Comparison of ENCODE assay signal across 8 cellular contexts in the genomic region with DNA sequence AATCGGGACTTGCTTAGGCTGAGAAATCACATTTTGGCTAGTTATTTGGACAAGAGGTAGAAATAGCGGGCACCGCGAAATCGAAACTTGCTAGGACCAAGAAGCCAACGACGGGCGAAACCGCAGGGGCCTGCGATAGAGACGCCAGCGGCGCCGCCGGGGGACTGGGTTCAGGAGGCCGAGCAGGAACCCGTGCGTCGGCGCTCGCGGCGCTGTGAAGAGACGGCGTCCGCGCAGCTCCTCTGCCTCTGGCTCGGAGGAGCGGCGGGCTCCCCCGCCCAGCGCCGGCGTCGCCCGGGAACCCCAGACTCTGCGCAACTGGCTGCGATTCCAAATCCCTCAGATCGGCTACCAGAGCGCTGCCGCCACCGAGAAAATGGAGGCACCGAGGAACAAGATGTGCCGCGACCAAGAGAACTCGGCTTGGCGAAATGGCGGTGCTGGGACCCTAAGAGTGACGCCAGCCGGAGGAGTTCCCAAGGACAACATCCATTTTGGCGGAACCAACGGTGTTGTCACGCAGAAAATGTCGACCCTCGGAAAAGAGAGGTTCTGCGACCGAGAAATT. TPM values are rescaled to one million over a fixed set of nuclear protein-coding genes. Genes with fewer than 3 reads are reported as not detected.
DNase-seq lines count a peak whose midpoint lies in the region; ATAC-seq and TF ChIP-seq lines count a peak whose summit lies in the region.

No MANE protein-coding gene starts in this region.

- ATAC-seq in GM21526 (IDR thresholded peaks at IDR 0.05; ENCODE audit: low FRiP score, unreplicated experiment) (peak; percentile 34), heart left ventricle (peak; percentile 21 to 68 (median 56))

- no peaks in the 10 kb centered on the region for H3K27me3 Mint-ChIP-seq in Calu3 (ENCODE audit: unreplicated experiment)

- intact Hi-C loops in Calu3 (cut with micrococcal nuclease; ENCODE audit: unreplicated experiment) (no loop called here), heart left ventricle (cut with DNase I) (loop anchor here in 8 of 10 donors (1.0 to 10.0 kb wide), 13 partner anchors 26 to 252 kb away; a partner anchor contains a TSS), posterior cingulate gyrus (cut with DNase I) (loop anchor here (1.0 to 10.0 kb wide), 5 partner anchors 24 to 418 kb away; a partner anchor contains a TSS), transverse colon (cut with DNase I; ENCODE audit: low total_unique reads) (no loop called here)

- H3K9me2 ChIP-seq in Karpas-422 (replicated peaks; ENCODE audit: insufficient read depth, low read length), result no peaks in the 10 kb centered on the region

- peak overlapping the region; percentile 94 for H3K4me2 ChIP-seq in Karpas-422 (ENCODE audit: low read depth, low read length, poor library complexity, severe bottlenecking)

- H3K27me3 ChIP-seq in Karpas-422 (ENCODE audit: low read length), result no peaks in the 10 kb centered on the region
- H3K27me3 ChIP-seq in heart left ventricle, result no peaks in the 10 kb centered on the region
- no peaks in the 10 kb centered on the region for H3K27me3 ChIP-seq in transverse colon

- H2AFZ ChIP-seq in Karpas-422 (ENCODE audit: low read length), result peak overlapping the region; percentile 83

- TF ChIP-seq POLR2A in heart left ventricle (IDR thresholded peaks at IDR 0.05) (no peak), transverse colon (IDR thresholded peaks at IDR 0.05) (peak; percentile 69)

- TSS peak; percentile 12 for BruUV-seq in Calu3 (replicated peaks; lab: Mats Ljungman, UMichigan)

- peaks cover 48% of the 10 kb centered on the region for H3K4me1 Mint-ChIP-seq in Calu3 (ENCODE audit: low read depth, unreplicated experiment)

- H3K4me3 Mint-ChIP-seq in Calu3 (ENCODE audit: low read depth, unreplicated experiment), result peak overlapping the region; percentile 84

- no peak for TF ChIP-seq CTCF in Calu3 (IDR thresholded peaks at IDR 0.05; ENCODE audit: unreplicated experiment)
- peak in 2 of 12 donors; percentile 1 to 8 for TF ChIP-seq CTCF in heart left ventricle (IDR thresholded peaks at IDR 0.05)
- no peak for TF ChIP-seq CTCF in transverse colon (IDR thresholded peaks at IDR 0.05)

- H3K4me3 ChIP-seq in Karpas-422 (ENCODE audit: low read length) (peak overlapping the region; percentile 85), heart left ventricle (peak overlapping the region; percentile 42 to 95 (median 82)), transverse colon (peak overlapping the region; percentile 57 to 86 (median 76))

- no peaks in the 10 kb centered on the region for H4K20me1 ChIP-seq in Karpas-422 (ENCODE audit: insufficient read depth, low read depth, low read length)

- peaks cover 76% of the 10 kb centered on the region for H3K36me3 Mint-ChIP-seq in Calu3 (ENCODE audit: insufficient read depth, unreplicated experiment)

- peak overlapping the region; percentile 90 for H3K27ac ChIP-seq in Karpas-422 (ENCODE audit: low read length)
- H3K27ac ChIP-seq in heart left ventricle, result peak overlapping the region; percentile 90 to 100 (median 99)
- H3K27ac ChIP-seq in transverse colon, result peak overlapping the region; percentile 95 to 100 (median 98)

- H3K4me1 ChIP-seq in Karpas-422 (ENCODE audit: low read length) (peaks cover 38% of the 10 kb centered on the region), heart left ventricle (peaks cover 5 to 45% (median 23%) of the 10 kb centered on the region in 12 donors), transverse colon (peaks cover 15 to 41% (median 26%) of the 10 kb centered on the region in 4 donors)

- whole genome bisulfite sequencing in heart left ventricle, 4 donors, result 0 to 1% (median 0%) methylated on average over 39 to 57 of the region's 57 CpGs
- 0% methylated on average over 5 to 36 of the region's 57 CpGs for WGBS in transverse colon (ENCODE audit: low coverage in 1 of 2), 2 donors

- in situ Hi-C loops in SK-MEL-5 (cut with HindIII; ENCODE audit: low pct_unique_long_range_greater_than_20kb, low sequenced_read_pairs) (no loop called here), transverse colon (cut with MboI; ENCODE audit: low pct_ligation_motif_present in 1 of 4, low pct_unique_long_range_greater_than_20kb in 1 of 4, low sequenced_read_pairs in 3 of 4) (loop anchor here in 1 of 4 donors (25.0 kb wide), 1 partner anchor 421 kb away; a partner anchor contains a TSS)

- H3K9me3 ChIP-seq in Karpas-422 (ENCODE audit: low read length), result no peaks in the 10 kb centered on the region
- no peaks in the 10 kb centered on the region for H3K9me3 ChIP-seq in heart left ventricle
- H3K9me3 ChIP-seq in transverse colon, result no peaks in the 10 kb centered on the region

- H3K79me2 ChIP-seq in Karpas-422 (ENCODE audit: low read length), result peaks cover 38% of the 10 kb centered on the region

- DNase-seq in Calu3 (peak; percentile 61), Karpas-422 (peak; percentile 92), SK-MEL-5 (ENCODE audit: low read depth, low spot score) (peak; percentile 65), heart left ventricle (peak; percentile 68 to 89 (median 79)), posterior cingulate gyrus (peak; percentile 59 to 96 (median 72)), transverse colon (peak; percentile 85)
- DNase-seq in activated naive CD8-positive, alpha-beta T cell treated with anti-CD3 and anti-CD28 coated beads, Interleukin-2, amount 50 U/mL, for 16 hours (ENCODE audit: low read depth, low spot score), result peak; percentile 12

- no peak for TF ChIP-seq EP300 in transverse colon (IDR thresholded peaks at IDR 0.05; ENCODE audit: low read depth)

- H3K36me3 ChIP-seq in Karpas-422 (ENCODE audit: insufficient read depth, low read length) (peaks cover 3% of the 10 kb centered on the region; the same call in 1 of the 2 replicates), heart left ventricle (peaks cover 0 to 25% (median 13%) of the 10 kb centered on the region in 9 donors), transverse colon (peaks cover 0 to 11% (median 4%) of the 10 kb centered on the region in 4 donors)

- peak overlapping the region; percentile 88 for H3K27ac Mint-ChIP-seq in Calu3 (ENCODE audit: unreplicated experiment)

- no peaks in the 10 kb centered on the region for H3K9me3 Mint-ChIP-seq in Calu3 (ENCODE audit: low read depth, unreplicated experiment)

- peak overlapping the region; percentile 92 for H3K9ac ChIP-seq in Karpas-422 (ENCODE audit: low read length)

- CTCF ChIA-PET in Calu3 (lab: Charles Lee), result interaction anchor here (0.5 to 3.3 kb wide), 4 partner anchors 11 to 57 kb away, joined by 3 to 23 read pairs (median 4); no protein-coding TSS in a partner anchor

RNA-seq across cellular contexts. Expression of a gene that starts 26.2 kb away (rescaled TPM):
- 8.0 and 9.4 TPM in 2 replicates for total RNA-seq in Calu3 (2022)
- total RNA-seq in Karpas-422 (2014; rRNA removed; shearing (Covaris generic); ENCODE audit: low replicate concordance), result 9.0 and 15.3 TPM in 2 replicates
- 0.40 and 0.45 TPM in 2 replicates for total RNA-seq in SK-MEL-5 (2014; rRNA removed; shearing (Covaris generic))
- polyA plus RNA-seq in SK-MEL-5 (2015; cell fraction: cytosol; rRNA removed), result 0.35 and 0.94 TPM in 2 replicates
- polyA plus RNA-seq in SK-MEL-5 (2015; cell fraction: nucleus; rRNA removed), result 2.9 TPM in 2 replicates
- 1 to 10 TPM in 7 of 9 donors, under 1 TPM in 2; 0.49 to 2.4 (median 1.4) TPM for total RNA-seq in heart left ventricle
- 1 to 10 TPM; 1.1 to 2.0 TPM for polyA plus RNA-seq in heart left ventricle
- 1 to 10 TPM in 2 of 4 donors, under 1 TPM in 2; 0.75 to 4.4 (median 2.0) TPM for total RNA-seq in transverse colon

RNA-seq across cellular contexts. Expression of a gene that starts 54.4 kb away (rescaled TPM):
- total RNA-seq in Calu3 (2022) (37.0 and 40.9 TPM in 2 replicates), heart left ventricle (10 to 100 TPM; 10.9 to 21.6 (median 13.3) TPM), transverse colon (10 to 100 TPM in 3 of 4 donors, 1 to 10 TPM in 1; 9.8 to 37.6 (median 25.0) TPM)
- total RNA-seq in Karpas-422 (2014; rRNA removed; shearing (Covaris generic); ENCODE audit: low replicate concordance), result 64.1 and 78.0 TPM in 2 replicates
- total RNA-seq in SK-MEL-5 (2014; rRNA removed; shearing (Covaris generic)), result 45.9 and 50.1 TPM in 2 replicates
- 41.0 and 49.7 TPM in 2 replicates for polyA plus RNA-seq in SK-MEL-5 (2015; cell fraction: cytosol; rRNA removed)
- 127 and 160 TPM in 2 replicates for polyA plus RNA-seq in SK-MEL-5 (2015; cell fraction: nucleus; rRNA removed)
- polyA plus RNA-seq in heart left ventricle, result 10 to 100 TPM; 14.1 to 18.5 TPM

Comparison
In these comparisons a context has a peak if more than half of its experiments do, and no peak if none do; other contexts are left out.
1. Peak in every context shown above with its lines: DNase-seq, ATAC-seq, H3K4me3 ChIP-seq and H3K27ac ChIP-seq.
2. DNase-seq: peak in every context shown above with its lines; median percentile 92 in Karpas-422; 85 in transverse colon; 79 in heart left ventricle; 72 in posterior cingulate gyrus; 65 in SK-MEL-5; 61 in Calu3; 12 in activated naive CD8-positive, alpha-beta T cell treated with anti-CD3 and anti-CD28 coated beads, Interleukin-2, amount 50 U/mL, for 16 hours.
3. intact Hi-C loops: an anchor here in heart left ventricle (1.0 to 10.0 kb wide) and posterior cingulate gyrus (1.0 to 10.0 kb wide); none called in Calu3 and transverse colon.